In genomic region chr12:25377475-25378179, GRCh38 we compare ENCODE assay signal across 9 cellular contexts.
DNase-seq lines count a peak whose midpoint lies in the region; ATAC-seq, FAIRE-seq and TF ChIP-seq lines count a peak whose summit lies in the region.
"Had no signal": no experiment of that assay in that cellular context is flagged by ENCODE, and none has a peak within 500 bp of the region (broad histone marks: within the 10 kb centered on the region; RNA-seq: fewer than 3 reads in every experiment).

No MANE protein-coding gene starts in this region.

- H3K9me2 ChIP-seq in GM23248 (ENCODE audit: insufficient read depth) = no peaks in the 10 kb centered on the region

- CTCF ChIA-PET in A549 (lab: Yijun Ruan, JAX) (interaction anchor here (1.0 to 1.6 kb wide), 3 partner anchors 10 to 137 kb away, joined by 3 to 7 read pairs (median 3); no protein-coding TSS in a partner anchor), T-cell (lab: Charles Lee) (interaction anchor here (0.6 to 1.7 kb wide), 9 partner anchors 10 to 139 kb away, joined by 3 to 12 read pairs (median 4); no protein-coding TSS in a partner anchor)

- H3K79me2 ChIP-seq in GM23248 (ENCODE audit: insufficient read depth) = no peaks in the 10 kb centered on the region

- TF ChIP-seq EP300 in A549 (IDR thresholded peaks at IDR 0.05) (no peak), suprapubic skin (IDR thresholded peaks at IDR 0.05) (no peak)

- H3K27me3 ChIP-seq in GM23248 (replicated peaks; ENCODE audit: insufficient read depth) (no peaks in the 10 kb centered on the region), suprapubic skin (no peaks in the 10 kb centered on the region)

- intact Hi-C loops in posterior vena cava (cut with DNase I) = no loop called here

- H3K27ac Mint-ChIP-seq in T-cell = peak overlapping the region; percentile 89 to 99

- 58% methylated on average over 5 of the region's 5 CpGs for WGBS in A549 (ENCODE audit: missing lambda C conversion rate)
- 40 to 41% methylated on average over 5 of the region's 5 CpGs for WGBS in GM23248 (ENCODE audit: low coverage in 1 of 2, low lambda C conversion rate in 2 of 2, missing lambda C conversion rate in 2 of 2), 2 experiments
- 66% methylated on average over 5 of the region's 5 CpGs for WGBS in suprapubic skin

- no peaks in the 10 kb centered on the region for H4K20me1 ChIP-seq in GM23248 (ENCODE audit: insufficient read depth)

- no peaks in the 10 kb centered on the region for H3K9me3 Mint-ChIP-seq in T-cell

- H3K4me1 ChIP-seq in A549 = no peaks in the 10 kb centered on the region
- H3K4me1 ChIP-seq in GM23248 (ENCODE audit: insufficient read depth) = peaks cover 15% of the 10 kb centered on the region
- peaks cover 4% of the 10 kb centered on the region for H3K4me1 ChIP-seq in suprapubic skin

- POLR2A ChIA-PET in A549 (lab: Yijun Ruan, JAX) (interaction anchor here (0.8 kb wide), 1 partner anchor 126 kb away, joined by 3 read pairs; the partner anchor contains the start of gene KRAS), T-cell (lab: Charles Lee) (interaction anchor here (0.6 to 1.3 kb wide), 6 partner anchors 10 to 509 kb away, joined by 3 to 7 read pairs (median 4); partner anchors contain the start of genes DNAI7 (in 1 of the 2) and ETFRF1 (in 1 of the 2))

- H3K4me1 Mint-ChIP-seq in T-cell = peaks cover 44 to 55% (median 53%) of the 10 kb centered on the region in 3 donors

- H3K9ac ChIP-seq in GM23248 = peak overlapping the region; percentile 15; the same call in 1 of the 2 replicates

- in situ Hi-C loops in GM23248 (cut with MboI) = no loop called here

- H3K4me3 ChIP-seq in A549 = no peak overlapping the region
- H3K4me3 ChIP-seq in GM23248 = peak overlapping the region; percentile 33
- no peak overlapping the region for H3K4me3 ChIP-seq in fibroblast of the aortic adventitia (ENCODE audit: low read depth, low read length)
- H3K4me3 ChIP-seq in suprapubic skin = no peak overlapping the region

- no peak for TF ChIP-seq RAD21 in A549 (conservative IDR thresholded peaks at IDR 0.05 in 1 of 2, IDR thresholded peaks at IDR 0.05 in 1 of 2)

- peak overlapping the region; percentile 0 to 36 (median 5) for H3K4me3 Mint-ChIP-seq in T-cell

- peak in 1 of 2 experiments; percentile 32 for DNase-seq in A549 (ENCODE audit: low read depth in 1 of 2, low spot score in 1 of 2)
- peak; percentile 80 for DNase-seq in GM23248
- DNase-seq in T-cell = peak in 26 of 34 experiments; percentile 7 to 69 (median 39)
- DNase-seq in fibroblast of the aortic adventitia (ENCODE audit: low read depth) = peak; percentile 41
- no peak for DNase-seq in suprapubic skin (ENCODE audit: low spot score in 2 of 2)
- no peak for DNase-seq in NCI-H526 treated with DMSO at 0.1 percent for 48 hours (lab: John Stamatoyannopoulos, UW)
- no peak for DNase-seq in posterior vena cava (ENCODE audit: low spot score)
- no peak for DNase-seq in substantia nigra (lab: John Stamatoyannopoulos, UW)

- TF ChIP-seq POLR2A in A549 (IDR thresholded peaks at IDR 0.05; ENCODE audit: low read length) (no peak), suprapubic skin (IDR thresholded peaks at IDR 0.05) (no peak)

- no peak for FAIRE-seq in A549 (lab: Jason Lieb, UNC)
- FAIRE-seq: frontal cortex had no signal

- H3F3A ChIP-seq in GM23248 (ENCODE audit: insufficient read depth) = peaks cover 17% of the 10 kb centered on the region; the same call in 1 of the 2 replicates

- H3K27ac ChIP-seq in A549 (no peak overlapping the region), GM23248 (peak overlapping the region; percentile 69), suprapubic skin (no peak overlapping the region), substantia nigra (ENCODE audit: low read depth, low read length, poor library complexity, severe bottlenecking) (no peak overlapping the region)

- H3K36me3 Mint-ChIP-seq in T-cell = no peaks in the 10 kb centered on the region

- H3K27me3 Mint-ChIP-seq in T-cell = no peaks in the 10 kb centered on the region

- H3K9me3 ChIP-seq in A549 = no peaks in the 10 kb centered on the region
- no peaks in the 10 kb centered on the region for H3K9me3 ChIP-seq in GM23248 (ENCODE audit: low read depth)
- H3K9me3 ChIP-seq in suprapubic skin = no peaks in the 10 kb centered on the region

- no peak overlapping the region for H3K4me2 ChIP-seq in A549
- peak overlapping the region; percentile 60 for H3K4me2 ChIP-seq in GM23248 (ENCODE audit: unreplicated experiment)

- ATAC-seq in A549 = peak; percentile 50 to 64; a peak in 3 of 6 replicates
- peak; percentile 91 to 95 (median 94) for ATAC-seq in T-cell (replicated peaks in 1 of 4)

- TF ChIP-seq CTCF in A549 (IDR thresholded peaks at IDR 0.05) (no peak), fibroblast of the aortic adventitia (IDR thresholded peaks at IDR 0.05; ENCODE audit: insufficient read depth, low read length) (no peak), suprapubic skin (IDR thresholded peaks at IDR 0.05) (no peak)

- H3K36me3 ChIP-seq in GM23248 (ENCODE audit: low read depth) = no peaks in the 10 kb centered on the region
- no peaks in the 10 kb centered on the region for H3K36me3 ChIP-seq in suprapubic skin

- peak overlapping the region; percentile 71 for H2AFZ ChIP-seq in GM23248

TF ChIP-seq in A549, 52 proteins besides CTCF, POLR2A, EP300 and RAD21:
- TF ChIP-seq CEBPB (IDR thresholded peaks at IDR 0.05) = no peak
- no peak for TF ChIP-seq CBX2 (IDR thresholded peaks at IDR 0.05; ENCODE audit: borderline replicate concordance, low read depth)
- TF ChIP-seq HOXB5 (CRISPR knock-in tag; IDR thresholded peaks at IDR 0.05) = no peak
- no peak for TF ChIP-seq JUN (IDR thresholded peaks at IDR 0.05)
- no peak for TF ChIP-seq NPAS2 (CRISPR knock-in tag; IDR thresholded peaks at IDR 0.05; ENCODE audit: borderline replicate concordance)
- no peak for TF ChIP-seq HMGXB4 (CRISPR knock-in tag; IDR thresholded peaks at IDR 0.05; ENCODE audit: borderline replicate concordance)
- no peak for TF ChIP-seq HES2 (IDR thresholded peaks at IDR 0.05)
- TF ChIP-seq RCOR1 (IDR thresholded peaks at IDR 0.05; ENCODE audit: low read depth, low read length) = no peak
- TF ChIP-seq TP53 (CRISPR knock-in tag; IDR thresholded peaks at IDR 0.05) = no peak
- no peak for TF ChIP-seq MAFK (IDR thresholded peaks at IDR 0.05; ENCODE audit: partially characterized antibody)
- TF ChIP-seq HOXB13 (CRISPR knock-in tag; IDR thresholded peaks at IDR 0.05; ENCODE audit: low read depth) = no peak
- no peak for TF ChIP-seq SMC3 (IDR thresholded peaks at IDR 0.05)
- no peak for TF ChIP-seq ZFP36 (IDR thresholded peaks at IDR 0.05; ENCODE audit: borderline replicate concordance, partially characterized antibody)
- no peak for TF ChIP-seq RARB (CRISPR knock-in tag; IDR thresholded peaks at IDR 0.05)
- no peak for TF ChIP-seq TFCP2L1 (CRISPR knock-in tag; IDR thresholded peaks at IDR 0.05)
- TF ChIP-seq KDM1A (IDR thresholded peaks at IDR 0.05; ENCODE audit: low read depth) = no peak

Comparison
In these comparisons a context has a peak if more than half of its experiments do, and no peak if none do; other contexts are left out.
1. DNase-seq: peak in GM23248 (single experiment), T-cell (26 of 34) and fibroblast of the aortic adventitia (single experiment); none in suprapubic skin (0 of 2), NCI-H526 treated with DMSO at 0.1 percent for 48 hours (single experiment), posterior vena cava (single experiment) and substantia nigra (0 of 49).